In genomic region chr17:19378416-19379293, GRCh38 we compare ENCODE assay signal across 8 cellular contexts. TPM values are rescaled to one million over a fixed set of nuclear protein-coding genes. Genes with fewer than 3 reads are reported as not detected.
A peak's percentile ranks its signal among the peaks of the same experiment; 100 is the strongest.
DNase-seq lines count a peak whose midpoint lies in the region; ATAC-seq and TF ChIP-seq lines count a peak whose summit lies in the region.

Gene MAPK7 (plus strand): TSS chr17:19378498. CDS start chr17:19378901, 403 bp downstream.

- H3K4me2 ChIP-seq in Loucy (ENCODE audit: low read depth, low read length, poor library complexity, severe bottlenecking): peak within 1 kb of the TSS; percentile 95

- peaks cover 7% of the 10 kb centered on the region for H3K36me3 Mint-ChIP-seq in activated naive CD4-positive, alpha-beta T cell treated with anti-CD3 and anti-CD28 coated beads, Interleukin-2, amount 50 U/mL, for 24 hours

- H3K27me3 Mint-ChIP-seq in activated naive CD4-positive, alpha-beta T cell treated with anti-CD3 and anti-CD28 coated beads, Interleukin-2, amount 50 U/mL, for 24 hours: no peaks in the 10 kb centered on the region

- peak within 1 kb of the TSS; percentile 92 for H3K4me3 ChIP-seq in Loucy (ENCODE audit: low read length, poor library complexity, severe bottlenecking)
- H3K4me3 ChIP-seq in colonic mucosa: peak within 1 kb of the TSS; percentile 94
- peak within 1 kb of the TSS; percentile 91 for H3K4me3 ChIP-seq in lung
- peak within 1 kb of the TSS; percentile 80 to 87 (median 83) for H3K4me3 ChIP-seq in tibial nerve

- TF ChIP-seq CTCF in Loucy (conservative IDR thresholded peaks at IDR 0.05; ENCODE audit: low read length) (no peak), colonic mucosa (IDR thresholded peaks at IDR 0.05) (no peak), lung (IDR thresholded peaks at IDR 0.05; ENCODE audit: control extremely low read depth, extremely low read depth) (no peak), tibial nerve (IDR thresholded peaks at IDR 0.05) (no peak)

- H3K4me1 Mint-ChIP-seq in activated naive CD4-positive, alpha-beta T cell treated with anti-CD3 and anti-CD28 coated beads, Interleukin-2, amount 50 U/mL, for 24 hours: peaks cover 13% of the 10 kb centered on the region

- TF ChIP-seq EP300 in tibial nerve (IDR thresholded peaks at IDR 0.05): no peak

- H4K20me1 ChIP-seq in Loucy (ENCODE audit: insufficient read depth, low read length, poor library complexity, severe bottlenecking): no peaks in the 10 kb centered on the region

- H3K9me3 Mint-ChIP-seq in activated naive CD4-positive, alpha-beta T cell treated with anti-CD3 and anti-CD28 coated beads, Interleukin-2, amount 50 U/mL, for 24 hours: no peaks in the 10 kb centered on the region

- no peaks in the 10 kb centered on the region for H3K9me3 ChIP-seq in Loucy (ENCODE audit: insufficient read depth, low read depth, low read length)
- no peaks in the 10 kb centered on the region for H3K9me3 ChIP-seq in colonic mucosa
- peaks cover 0 to 2% of the 10 kb centered on the region in 2 donors for H3K9me3 ChIP-seq in lung (ENCODE audit: control insufficient read depth in 2 of 2, insufficient read depth in 1 of 2, low read length in 1 of 2)
- H3K9me3 ChIP-seq in tibial nerve: no peaks in the 10 kb centered on the region

- no peak for DNase-seq in activated naive CD4-positive, alpha-beta T cell treated with anti-CD3 and anti-CD28 coated beads, Interleukin-2, amount 50 U/mL, for 16 hours
- peak; percentile 98 for DNase-seq in colonic mucosa
- no peak for DNase-seq in lung (ENCODE audit: low spot score)
- no peak for DNase-seq in tibial nerve (ENCODE audit: low spot score in 2 of 2)
- no peak for DNase-seq in stimulated activated CD4-positive, alpha-beta T cell treated with anti-CD3 and anti-CD28 coated beads, Interleukin-1b, Interleukin-23, amount 100 ng/mL, for 48 hours
- no peak for DNase-seq in stimulated activated CD4-positive, alpha-beta T cell treated with anti-CD3 and anti-CD28 coated beads, Interleukin-15, amount 100 ng/mL, for 24 hours

- intact Hi-C loops in colonic mucosa (cut with DNase I): no loop called here

- H3K4me3 Mint-ChIP-seq in activated naive CD4-positive, alpha-beta T cell treated with anti-CD3 and anti-CD28 coated beads, Interleukin-2, amount 50 U/mL, for 24 hours: peak within 1 kb of the TSS; percentile 96

- H3K27me3 ChIP-seq in Loucy (ENCODE audit: insufficient read depth, low read length, poor library complexity, severe bottlenecking): no peaks in the 10 kb centered on the region
- H3K27me3 ChIP-seq in colonic mucosa: no peaks in the 10 kb centered on the region
- no peaks in the 10 kb centered on the region for H3K27me3 ChIP-seq in lung (ENCODE audit: control insufficient read depth, insufficient read depth)
- H3K27me3 ChIP-seq in tibial nerve: no peaks in the 10 kb centered on the region

- ATAC-seq in lung (ENCODE audit: insufficient read depth, low FRiP score): no peak

- H3K79me2 ChIP-seq in Loucy (ENCODE audit: insufficient read depth, low read length): peaks cover 27% of the 10 kb centered on the region

- 9 to 15% methylated on average over 50 to 68 of the region's 68 CpGs for WGBS in lung, 2 donors
- WGBS in tibial nerve, 2 donors: 2 to 9% methylated on average over 31 to 52 of the region's 68 CpGs

- no peaks in the 10 kb centered on the region for H3F3A ChIP-seq in Loucy (ENCODE audit: low read depth)

- peak within 1 kb of the TSS; percentile 95 for H3K27ac Mint-ChIP-seq in activated naive CD4-positive, alpha-beta T cell treated with anti-CD3 and anti-CD28 coated beads, Interleukin-2, amount 50 U/mL, for 24 hours

- peaks cover 11% of the 10 kb centered on the region for H3K4me1 ChIP-seq in Loucy (ENCODE audit: insufficient read depth, low read length, poor library complexity, severe bottlenecking)
- peaks cover 8% of the 10 kb centered on the region for H3K4me1 ChIP-seq in colonic mucosa
- peaks cover 3 to 4% of the 10 kb centered on the region in 2 donors for H3K4me1 ChIP-seq in lung (ENCODE audit: control insufficient read depth in 2 of 2, insufficient read depth in 2 of 2, low read length in 2 of 2)
- H3K4me1 ChIP-seq in tibial nerve: peaks cover 0 to 56% (median 13%) of the 10 kb centered on the region in 4 donors

- H3K9ac ChIP-seq in Loucy (ENCODE audit: low read depth, low read length, poor library complexity, severe bottlenecking): peak within 1 kb of the TSS; percentile 86
- peak within 1 kb of the TSS; percentile 78 to 90 for H3K9ac ChIP-seq in colonic mucosa (ENCODE audit: low read depth in 2 of 2, low read length in 2 of 2)

- no peaks in the 10 kb centered on the region for H3K9me2 ChIP-seq in Loucy (replicated peaks; ENCODE audit: low read depth, low read length)

- peak within 1 kb of the TSS; percentile 97 for H2AFZ ChIP-seq in Loucy (ENCODE audit: low read length)

- H3K27ac ChIP-seq in colonic mucosa: peak within 1 kb of the TSS; percentile 94
- peak within 1 kb of the TSS; percentile 90 to 99 for H3K27ac ChIP-seq in lung (ENCODE audit: low read depth in 1 of 2, low read length in 1 of 2)
- H3K27ac ChIP-seq in tibial nerve: peak within 1 kb of the TSS; percentile 92 to 99 (median 94)

- peak; percentile 50 to 53 for TF ChIP-seq POLR2A in tibial nerve (IDR thresholded peaks at IDR 0.05)

- H3K36me3 ChIP-seq in Loucy (ENCODE audit: insufficient read depth, low read length) (peaks cover 14% of the 10 kb centered on the region; the same call in 1 of the 2 replicates), colonic mucosa (peaks cover 19% of the 10 kb centered on the region), lung (ENCODE audit: control insufficient read depth in 2 of 2, insufficient read depth in 2 of 2, low read length in 2 of 2) (peaks cover 3 to 37% of the 10 kb centered on the region in 2 donors), tibial nerve (peaks cover 2 to 48% (median 30%) of the 10 kb centered on the region in 3 donors)

RNA-seq across cellular contexts. Expression of gene MAPK7, which starts in this region (rescaled TPM):
- total RNA-seq in colonic mucosa: 10 to 100 TPM; 36.6 to 37.9 TPM
- 10 to 100 TPM; 21.6 to 45.7 TPM for total RNA-seq in lung
- polyA plus RNA-seq in lung: 10 to 100 TPM; 13.7 to 23.9 TPM
- 10 to 100 TPM; 29.5 to 62.4 (median 39.3) TPM for total RNA-seq in tibial nerve
